Comparison of ENCODE assay signal across 11 cellular contexts in genomic region chr19:53553159-53553558, GRCh38. TPM values are rescaled to one million over a fixed set of nuclear protein-coding genes. Genes with fewer than 3 reads are reported as not detected.
DNase-seq lines count a peak whose midpoint lies in the region; ATAC-seq and TF ChIP-seq lines count a peak whose summit lies in the region.
"Had no signal": no experiment of that assay in that cellular context is flagged by ENCODE, and none has a peak within 500 bp of the region (broad histone marks: within the 10 kb centered on the region; RNA-seq: fewer than 3 reads in every experiment).

No MANE protein-coding gene starts in this region.

- peaks cover 12% of the 10 kb centered on the region for H3K4me1 ChIP-seq in CD8-positive, alpha-beta T cell (ENCODE audit: insufficient read depth, low read length)
- H3K4me1 ChIP-seq in IMR-90 (ENCODE audit: control insufficient read depth, insufficient read depth, low read length) (peaks cover 2% of the 10 kb centered on the region), adrenal gland (replicated peaks in 1 of 2) (peaks cover 7 to 16% of the 10 kb centered on the region in 2 donors)

- H3K4me3 ChIP-seq in CD8-positive, alpha-beta T cell (ENCODE audit: low read depth, low read length) = no peak overlapping the region
- H3K4me3 ChIP-seq in IMR-90 (ENCODE audit: insufficient read depth, low read depth, low read length) (no peak overlapping the region), adrenal gland (no peak overlapping the region)

- no peak overlapping the region for H3K4ac ChIP-seq in IMR-90 (ENCODE audit: low read depth, low read length)

- H3K27ac ChIP-seq in CD8-positive, alpha-beta T cell (ENCODE audit: low read depth, low read length) = peak overlapping the region; percentile 97
- H3K27ac ChIP-seq in IMR-90 (ENCODE audit: insufficient read depth, low read length) (no peak overlapping the region), adrenal gland (peak overlapping the region in 4 of 5 donors; percentile 87 to 99 (median 92))

- H2BK5ac ChIP-seq in IMR-90 (ENCODE audit: low read depth, low read length, poor library complexity, severe bottlenecking) = no peak overlapping the region

- no peaks in the 10 kb centered on the region for H3K27me3 Mint-ChIP-seq in CD8-positive, alpha-beta T cell (ENCODE audit: low read depth)
- H3K27me3 Mint-ChIP-seq in natural killer cell (ENCODE audit: low read depth in 2 of 2) = no peaks in the 10 kb centered on the region

- peaks cover 5% of the 10 kb centered on the region for H3K9me3 Mint-ChIP-seq in CD8-positive, alpha-beta T cell
- no peaks in the 10 kb centered on the region for H3K9me3 Mint-ChIP-seq in natural killer cell

- no peak for TF ChIP-seq RAD21 in IMR-90 (IDR thresholded peaks at IDR 0.05; ENCODE audit: low read length)

- in situ Hi-C loops in IMR-90 (cut with MboI; ENCODE audit: low sequenced_read_pairs) = no loop called here

- no peak overlapping the region for H2BK120ac ChIP-seq in IMR-90 (ENCODE audit: low read depth, low read length)

- peaks cover 3 to 13% of the 10 kb centered on the region in 2 experiments; a peak in 2 of 4 replicates for H3K79me1 ChIP-seq in IMR-90 (ENCODE audit: low read depth in 1 of 2, low read length in 2 of 2)

- H2BK15ac ChIP-seq in IMR-90 (ENCODE audit: low read depth, low read length) = no peak overlapping the region

- DNase-seq in CD8-positive, alpha-beta T cell = no peak
- DNase-seq in IMR-90 = peak; percentile 28
- DNase-seq in adrenal gland = no peak
- no peak for DNase-seq in natural killer cell
- no peak for DNase-seq in NCI-H2107 treated with DMSO at 0.1 percent for 48 hours (lab: John Stamatoyannopoulos, UW; ENCODE audit: unreplicated experiment)
- no peak for DNase-seq in COLO668 (lab: John Stamatoyannopoulos, UW; ENCODE audit: unreplicated experiment)
- DNase-seq in NCI-H2171 treated with DMSO at 0.1 percent for 48 hours (lab: John Stamatoyannopoulos, UW) = no peak
- DNase-seq: DMS79; heart right ventricle; stimulated activated naive CD4-positive, alpha-beta T cell treated with Interleukin-2 at 50 U/mL for 16 hours had no signal

- no CpG with 5 or more reads among the region's 2 CpGs for WGBS in IMR-90 (ENCODE audit: extremely low coverage in 2 of 2, insufficient read length in 1 of 2), 2 experiments
- WGBS in adrenal gland, 4 donors = 92 to 97% (median 96%) methylated on average over 2 of the region's 2 CpGs

- no peak overlapping the region for H3K56ac ChIP-seq in IMR-90 (ENCODE audit: extremely low read depth, insufficient read depth, low read length)

- dilution Hi-C loops in IMR-90 (cut with HindIII; ENCODE audit: low sequenced_read_pairs, unreplicated experiment) = no loop called here

- no peak overlapping the region for H4K91ac ChIP-seq in IMR-90 (ENCODE audit: insufficient read depth, low read depth, low read length)

- H3K9me3 ChIP-seq in CD8-positive, alpha-beta T cell (ENCODE audit: low read length) = no peaks in the 10 kb centered on the region
- no peaks in the 10 kb centered on the region for H3K9me3 ChIP-seq in IMR-90 (ENCODE audit: control insufficient read depth, insufficient read depth, low read length)
- H3K9me3 ChIP-seq in adrenal gland (replicated peaks in 1 of 3) = no peaks in the 10 kb centered on the region
- H3K9me3 ChIP-seq: heart right ventricle, pancreas had no signal

- no peak overlapping the region; a peak in 1 of 4 replicates for H4K8ac ChIP-seq in IMR-90 (ENCODE audit: low read depth in 2 of 2, low read length in 2 of 2)

- no peak overlapping the region for H3K23ac ChIP-seq in IMR-90 (ENCODE audit: low read depth, low read length)

- no peak for TF ChIP-seq CTCF in CD8-positive, alpha-beta T cell (IDR thresholded peaks at IDR 0.05)
- TF ChIP-seq CTCF in IMR-90 (conservative IDR thresholded peaks at IDR 0.05; ENCODE audit: low read depth, low read length) = no peak
- no peak for TF ChIP-seq CTCF in adrenal gland (IDR thresholded peaks at IDR 0.05)
- TF ChIP-seq CTCF in natural killer cell (IDR thresholded peaks at IDR 0.05) = no peak

- no peak overlapping the region for H2BK20ac ChIP-seq in IMR-90 (ENCODE audit: low read depth, low read length)

- intact Hi-C loops in CD8-positive, alpha-beta T cell (cut with DNase I, micrococcal nuclease) = no loop called here
- intact Hi-C loops in IMR-90 (cut with micrococcal nuclease) = no loop called here
- intact Hi-C loops in adrenal gland (cut with DNase I) = no loop called here
- intact Hi-C loops in natural killer cell (cut with micrococcal nuclease) = no loop called here

- no peak for TF ChIP-seq POLR2A in IMR-90 (IDR thresholded peaks at IDR 0.05; ENCODE audit: low read depth, low read length)
- TF ChIP-seq POLR2A in adrenal gland (IDR thresholded peaks at IDR 0.05) = no peak

- H4K20me1 ChIP-seq in IMR-90 (ENCODE audit: insufficient read depth, low read length) = no peaks in the 10 kb centered on the region

- H3K4me1 Mint-ChIP-seq in CD8-positive, alpha-beta T cell (ENCODE audit: low read depth) = peaks cover 31% of the 10 kb centered on the region
- H3K4me1 Mint-ChIP-seq in natural killer cell = peaks cover 8 to 14% of the 10 kb centered on the region in 2 donors

- H3K4me2 ChIP-seq in IMR-90 (ENCODE audit: low read depth, low read length) = no peak overlapping the region

- no peak overlapping the region for H3K18ac ChIP-seq in IMR-90 (ENCODE audit: low read depth, low read length)

- no peaks in the 10 kb centered on the region for H3K9me1 ChIP-seq in IMR-90 (ENCODE audit: insufficient read depth, low read length)

- no peaks in the 10 kb centered on the region for H3K36me3 ChIP-seq in CD8-positive, alpha-beta T cell (ENCODE audit: insufficient read depth, low read length)
- peaks cover 2% of the 10 kb centered on the region for H3K36me3 ChIP-seq in IMR-90 (ENCODE audit: control insufficient read depth, insufficient read depth, low read length)
- no peaks in the 10 kb centered on the region for H3K36me3 ChIP-seq in adrenal gland (replicated peaks in 1 of 2)
- H3K36me3 ChIP-seq: pancreas had no signal

- BruUV-seq in IMR-90 (replicated peaks; lab: Mats Ljungman, UMichigan) = no TSS peak

- no peak overlapping the region for H2AK9ac ChIP-seq in IMR-90 (replicated peaks; ENCODE audit: low read depth, low read length, poor library complexity)

- peak overlapping the region; percentile 96 for H3K4me3 Mint-ChIP-seq in CD8-positive, alpha-beta T cell
- peak overlapping the region; percentile 98 for H3K4me3 Mint-ChIP-seq in natural killer cell

- CTCF ChIA-PET in CD8-positive, alpha-beta T cell (lab: Charles Lee) = no interaction called here
- CTCF ChIA-PET in IMR-90 (lab: Yijun Ruan, JAX) = no interaction called here

- POLR2A ChIA-PET in CD8-positive, alpha-beta T cell (lab: Charles Lee) = interaction anchor here (1.2 kb wide), 1 partner anchor 43 kb away, joined by 3 read pairs; no protein-coding TSS in a partner anchor
- POLR2A ChIA-PET in IMR-90 (lab: Charles Lee; ENCODE audit: unreplicated experiment) = no interaction called here

- H4K5ac ChIP-seq in IMR-90 (ENCODE audit: low read depth, low read length) = no peak overlapping the region

- no peak overlapping the region for H3K9ac ChIP-seq in IMR-90 (ENCODE audit: low read depth, low read length)

- H2AK5ac ChIP-seq in IMR-90 (ENCODE audit: low read depth, low read length) = no peak overlapping the region

- peak; percentile 10 for ATAC-seq in CD8-positive, alpha-beta T cell
- no peak for ATAC-seq in IMR-90 (ENCODE audit: low read depth)
- no peak for ATAC-seq in natural killer cell

- no peak overlapping the region for H3K14ac ChIP-seq in IMR-90 (replicated peaks; ENCODE audit: low read depth, low read length)

- peak overlapping the region; percentile 99 for H3K27ac Mint-ChIP-seq in CD8-positive, alpha-beta T cell
- H3K27ac Mint-ChIP-seq in natural killer cell = peak overlapping the region; percentile 99 to 100

- no peaks in the 10 kb centered on the region for H3K27me3 ChIP-seq in CD8-positive, alpha-beta T cell (ENCODE audit: insufficient read depth, low read length)
- no peaks in the 10 kb centered on the region for H3K27me3 ChIP-seq in IMR-90 (ENCODE audit: control insufficient read depth, insufficient read depth, low read length)
- H3K27me3 ChIP-seq in adrenal gland = no peaks in the 10 kb centered on the region
- H3K27me3 ChIP-seq: heart right ventricle, pancreas had no signal

- H3K36me3 Mint-ChIP-seq in CD8-positive, alpha-beta T cell = peaks cover 64% of the 10 kb centered on the region
- H3K36me3 Mint-ChIP-seq in natural killer cell = no peaks in the 10 kb centered on the region

- no peak overlapping the region for H2AFZ ChIP-seq in IMR-90 (replicated peaks; ENCODE audit: low read length, poor library complexity)

TF ChIP-seq in IMR-90, 13 proteins besides CTCF, POLR2A, EP300 and RAD21:
- no peak for TF ChIP-seq CHD1 (IDR thresholded peaks at IDR 0.05; ENCODE audit: low read depth, low read length)
- no peak for TF ChIP-seq CEBPB (IDR thresholded peaks at IDR 0.05; ENCODE audit: low read depth, low read length)
- no peak for TF ChIP-seq MAFK (IDR thresholded peaks at IDR 0.05; ENCODE audit: low read depth, low read length)
- TF ChIP-seq BHLHE40 (IDR thresholded peaks at IDR 0.05; ENCODE audit: low read depth, low read length) = no peak
- no peak for TF ChIP-seq FOS (IDR thresholded peaks at IDR 0.05; ENCODE audit: low read depth, low read length)
- TF ChIP-seq RFX5 (IDR thresholded peaks at IDR 0.05; ENCODE audit: low read depth, low read length) = no peak
- TF ChIP-seq MXI1 (IDR thresholded peaks at IDR 0.05; ENCODE audit: borderline replicate concordance, low read depth, low read length) = no peak

RNA-seq across cellular contexts. Expression of gene ZNF331, which starts 15.2 kb away (rescaled TPM):
- total RNA-seq in CD8-positive, alpha-beta T cell = 100 to 1,000 TPM; 784 to 793 TPM
- total RNA-seq in IMR-90 (2012; rRNA removed) (11.1 and 12.2 TPM in 2 replicates), adrenal gland (100 to 1,000 TPM in 1 of 8 donors, 10 to 100 TPM in 7; 16.2 to 127 (median 25.0) TPM), natural killer cell (100 to 1,000 TPM; 153 to 245 (median 204) TPM)
- polyA plus RNA-seq in IMR-90 (2012; rRNA removed) (5.4 and 6.6 TPM in 2 replicates), adrenal gland (10 to 100 TPM; 17.8 to 47.2 (median 47.1) TPM)
- 2.5 and 2.6 TPM in 2 replicates for polyA plus RNA-seq in IMR-90 (2012; cell fraction: cytosol; rRNA removed)
- polyA plus RNA-seq in IMR-90 (2012; cell fraction: nucleus; rRNA removed; ENCODE audit: low replicate concordance) = 19.3 and 55.4 TPM in 2 replicates
